Comparison of ENCODE assay signal across 8 cellular contexts in the genomic region with DNA sequence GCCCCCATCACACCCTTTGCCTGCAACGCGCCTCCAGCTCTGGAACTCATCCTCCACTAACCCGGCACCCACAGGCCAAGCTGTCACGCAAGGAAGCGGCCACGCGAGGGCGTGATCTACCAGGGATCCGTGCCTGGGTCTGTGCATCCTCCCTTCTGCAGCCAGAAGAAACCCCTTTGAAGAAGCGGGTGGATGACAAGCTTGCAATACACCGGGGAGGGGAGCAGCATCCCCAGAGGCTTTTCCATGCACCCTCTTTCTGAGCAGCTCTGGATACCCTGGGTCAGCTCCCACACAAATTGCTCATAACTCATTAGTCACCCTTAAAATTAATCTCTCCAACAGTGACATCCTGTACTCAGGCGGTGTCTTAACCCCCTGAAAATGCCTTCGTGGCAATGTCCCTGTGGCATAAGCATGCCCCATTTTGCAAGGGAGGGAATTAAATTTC. TPM values are rescaled to one million over a fixed set of nuclear protein-coding genes. Genes with fewer than 3 reads are reported as not detected.
DNase-seq lines count a peak whose midpoint lies in the region; ATAC-seq and TF ChIP-seq lines count a peak whose summit lies in the region.

No MANE protein-coding gene starts in this region.

- H4K20me1 ChIP-seq in IMR-90 (ENCODE audit: insufficient read depth, low read length) = no peaks in the 10 kb centered on the region
- no peaks in the 10 kb centered on the region for H4K20me1 ChIP-seq in SU-DHL-6 (ENCODE audit: low read depth, low read length)

- H3K4me2 ChIP-seq in IMR-90 (ENCODE audit: low read depth, low read length) = no peak overlapping the region
- H3K4me2 ChIP-seq in SU-DHL-6 (ENCODE audit: low read depth, low read length, poor library complexity, severe bottlenecking) = no peak overlapping the region

- DNase-seq in EL = peak; percentile 58
- DNase-seq in IMR-90 = peak; percentile 49
- DNase-seq in activated naive CD4-positive, alpha-beta T cell treated with anti-CD3 and anti-CD28 coated beads, Interleukin-2, amount 10 ng/mL, durations not matched to agents 7 days and 5 days = peak; percentile 89
- DNase-seq in heart right ventricle = peak; percentile 59 to 66
- no peak for DNase-seq in retinal pigment epithelial cell (ENCODE audit: low read depth)

- BruUV-seq in IMR-90 (replicated peaks; lab: Mats Ljungman, UMichigan) = no TSS peak

- no peak overlapping the region for H3K56ac ChIP-seq in IMR-90 (ENCODE audit: extremely low read depth, insufficient read depth, low read length)

- H3K9ac ChIP-seq in IMR-90 (ENCODE audit: low read depth, low read length) (no peak overlapping the region), SU-DHL-6 (ENCODE audit: low read length) (no peak overlapping the region)

- H3K27me3 Mint-ChIP-seq in activated naive CD4-positive, alpha-beta T cell treated with anti-CD3 and anti-CD28 coated beads, Interleukin-2, amount 10 ng/mL, durations not matched to agents 7 days and 5 days = peaks cover 36% of the 10 kb centered on the region

- H3K23ac ChIP-seq in IMR-90 (ENCODE audit: low read depth, low read length) = no peak overlapping the region

- intact Hi-C loops in IMR-90 (cut with micrococcal nuclease) (loop anchor here (2.0 kb wide), 1 partner anchor 208 kb away; no protein-coding TSS in a partner anchor), heart right ventricle (cut with DNase I) (loop anchor here in 7 of 10 donors (1.0 to 10.0 kb wide), 7 partner anchors 114 to 377 kb away; no protein-coding TSS in a partner anchor)

- dilution Hi-C loops in IMR-90 (cut with HindIII; ENCODE audit: low sequenced_read_pairs, unreplicated experiment) = no loop called here

- H3K9me2 ChIP-seq in SU-DHL-6 (replicated peaks; ENCODE audit: insufficient read depth, low read length) = no peaks in the 10 kb centered on the region

- H3K4me3 ChIP-seq in IMR-90 (ENCODE audit: insufficient read depth, low read depth, low read length) = no peak overlapping the region
- H3K4me3 ChIP-seq in SU-DHL-6 (ENCODE audit: insufficient read depth, low read length, poor library complexity, severe bottlenecking) = no peak overlapping the region
- no peak overlapping the region for H3K4me3 ChIP-seq in heart right ventricle
- no peak overlapping the region for H3K4me3 ChIP-seq in retinal pigment epithelial cell (ENCODE audit: low read length)

- H3K4me1 Mint-ChIP-seq in activated naive CD4-positive, alpha-beta T cell treated with anti-CD3 and anti-CD28 coated beads, Interleukin-2, amount 10 ng/mL, durations not matched to agents 7 days and 5 days = peaks cover 4% of the 10 kb centered on the region

- no peak overlapping the region for H4K8ac ChIP-seq in IMR-90 (ENCODE audit: low read depth in 2 of 2, low read length in 2 of 2)

- H3K36me3 ChIP-seq in IMR-90 (ENCODE audit: control insufficient read depth, insufficient read depth, low read length) (no peaks in the 10 kb centered on the region), SU-DHL-6 (ENCODE audit: low read length) (no peaks in the 10 kb centered on the region), heart right ventricle (no peaks in the 10 kb centered on the region)

- no peak overlapping the region for H4K5ac ChIP-seq in IMR-90 (ENCODE audit: low read depth, low read length)

- no peaks in the 10 kb centered on the region for H3K79me1 ChIP-seq in IMR-90 (ENCODE audit: low read depth in 1 of 2, low read length in 2 of 2)

- CTCF ChIA-PET in IMR-90 (lab: Yijun Ruan, JAX) = interaction anchor here (0.6 to 1.8 kb wide), 6 partner anchors 10 to 595 kb away, joined by 3 to 6 read pairs (median 4); no protein-coding TSS in a partner anchor
- CTCF ChIA-PET in activated naive CD4-positive, alpha-beta T cell treated with anti-CD3 and anti-CD28 coated beads, Interleukin-2, amount 10 ng/mL, durations not matched to agents 7 days and 5 days (lab: Charles Lee) = interaction anchor here (0.6 to 7.0 kb wide), 25 partner anchors 10 to 595 kb away, joined by 3 to 84 read pairs (median 4); a partner anchor contains a TSS

- no peak overlapping the region for H3K4ac ChIP-seq in IMR-90 (ENCODE audit: low read depth, low read length)

- no peaks in the 10 kb centered on the region for H3K9me1 ChIP-seq in IMR-90 (ENCODE audit: insufficient read depth, low read length)

- H3K27ac Mint-ChIP-seq in activated naive CD4-positive, alpha-beta T cell treated with anti-CD3 and anti-CD28 coated beads, Interleukin-2, amount 10 ng/mL, durations not matched to agents 7 days and 5 days = no peak overlapping the region

- no peak overlapping the region for H2BK120ac ChIP-seq in IMR-90 (ENCODE audit: low read depth, low read length)

- POLR2A ChIA-PET in IMR-90 (lab: Charles Lee; ENCODE audit: unreplicated experiment) = no interaction called here

- H2BK20ac ChIP-seq in IMR-90 (ENCODE audit: low read depth, low read length) = no peak overlapping the region

- 0 out of 2 replicates have a peak, but pooled peaks have one; percentile 23 for TF ChIP-seq POLR2A in IMR-90 (IDR thresholded peaks at IDR 0.05; ENCODE audit: low read depth, low read length)

- H2AK9ac ChIP-seq in IMR-90 (replicated peaks; ENCODE audit: low read depth, low read length, poor library complexity) = no peak overlapping the region

- no peaks in the 10 kb centered on the region for H3K79me2 ChIP-seq in SU-DHL-6 (ENCODE audit: insufficient read depth, low read length)

- no peaks in the 10 kb centered on the region for H3K36me3 Mint-ChIP-seq in activated naive CD4-positive, alpha-beta T cell treated with anti-CD3 and anti-CD28 coated beads, Interleukin-2, amount 10 ng/mL, durations not matched to agents 7 days and 5 days

- no peak overlapping the region for H3K14ac ChIP-seq in IMR-90 (replicated peaks; ENCODE audit: low read depth, low read length)

- TF ChIP-seq CTCF in IMR-90 (conservative IDR thresholded peaks at IDR 0.05; ENCODE audit: low read depth, low read length) (peak; percentile 64), SU-DHL-6 (IDR thresholded peaks at IDR 0.05; ENCODE audit: insufficient read depth, low read length, poor library complexity, severe bottlenecking) (peak; percentile 44), heart right ventricle (IDR thresholded peaks at IDR 0.05) (peak; percentile 34 to 74 (median 65)), retinal pigment epithelial cell (conservative IDR thresholded peaks at IDR 0.05; ENCODE audit: low read depth, low read length) (peak; percentile 74)

- H3K4me1 ChIP-seq in IMR-90 (ENCODE audit: control insufficient read depth, insufficient read depth, low read length) = no peaks in the 10 kb centered on the region
- no peaks in the 10 kb centered on the region for H3K4me1 ChIP-seq in heart right ventricle

- TF ChIP-seq RAD21 in IMR-90 (IDR thresholded peaks at IDR 0.05; ENCODE audit: low read length) = peak; percentile 83

- no peak overlapping the region for H4K91ac ChIP-seq in IMR-90 (ENCODE audit: insufficient read depth, low read depth, low read length)

- in situ Hi-C loops in IMR-90 (cut with MboI; ENCODE audit: low sequenced_read_pairs) = loop anchor here (25.0 kb wide), 2 partner anchors 202 to 602 kb away; a partner anchor contains a TSS

- no peaks in the 10 kb centered on the region for H3F3A ChIP-seq in SU-DHL-6 (ENCODE audit: insufficient read depth)

- no peaks in the 10 kb centered on the region for H3K9me3 Mint-ChIP-seq in activated naive CD4-positive, alpha-beta T cell treated with anti-CD3 and anti-CD28 coated beads, Interleukin-2, amount 10 ng/mL, durations not matched to agents 7 days and 5 days

- no peak overlapping the region for H3K4me3 Mint-ChIP-seq in activated naive CD4-positive, alpha-beta T cell treated with anti-CD3 and anti-CD28 coated beads, Interleukin-2, amount 10 ng/mL, durations not matched to agents 7 days and 5 days

- no peak overlapping the region for H2BK5ac ChIP-seq in IMR-90 (ENCODE audit: low read depth, low read length, poor library complexity, severe bottlenecking)

- ATAC-seq in IMR-90 (ENCODE audit: low read depth) = peak; percentile 93
- ATAC-seq in heart right ventricle = peak; percentile 61 to 85 (median 74)
- ATAC-seq in GM19351 (IDR thresholded peaks at IDR 0.05; ENCODE audit: unreplicated experiment) = no peak
- ATAC-seq in GM21528 (IDR thresholded peaks at IDR 0.05; ENCODE audit: low FRiP score, unreplicated experiment) = no peak

- H2AK5ac ChIP-seq in IMR-90 (ENCODE audit: low read depth, low read length) = no peak overlapping the region

- H3K27me3 ChIP-seq in IMR-90 (ENCODE audit: control insufficient read depth, insufficient read depth, low read length) (peaks cover 20% of the 10 kb centered on the region), SU-DHL-6 (ENCODE audit: low read length) (no peaks in the 10 kb centered on the region), heart right ventricle (no peaks in the 10 kb centered on the region)

- no peak overlapping the region for H2BK15ac ChIP-seq in IMR-90 (ENCODE audit: low read depth, low read length)

- 30% methylated on average over 3 of the region's 13 CpGs; no CpG with 5 or more reads in 1 of the 2 experiments for WGBS in IMR-90 (ENCODE audit: extremely low coverage in 2 of 2, insufficient read length in 1 of 2), 2 experiments
- WGBS in heart right ventricle, 2 donors = 15 to 18% methylated on average over 13 of the region's 13 CpGs

- H3K9me3 ChIP-seq in IMR-90 (ENCODE audit: control insufficient read depth, insufficient read depth, low read length) = no peaks in the 10 kb centered on the region
- no peaks in the 10 kb centered on the region for H3K9me3 ChIP-seq in SU-DHL-6 (ENCODE audit: insufficient read depth, low read length)
- no peaks in the 10 kb centered on the region for H3K9me3 ChIP-seq in heart right ventricle

- H3K27ac ChIP-seq in IMR-90 (ENCODE audit: insufficient read depth, low read length) = no peak overlapping the region
- H3K27ac ChIP-seq in SU-DHL-6 (ENCODE audit: low read depth, low read length) = no peak overlapping the region
- H3K27ac ChIP-seq in heart right ventricle = no peak overlapping the region

- no peak overlapping the region for H3K18ac ChIP-seq in IMR-90 (ENCODE audit: low read depth, low read length)

- H2AFZ ChIP-seq in IMR-90 (replicated peaks; ENCODE audit: low read length, poor library complexity) = peak overlapping the region; percentile 7
- no peak overlapping the region for H2AFZ ChIP-seq in SU-DHL-6 (ENCODE audit: low read depth, low read length, severe bottlenecking)

TF ChIP-seq in IMR-90, 13 proteins besides CTCF, POLR2A, EP300 and RAD21 (continues in another document):
- TF ChIP-seq, protein P1, sequence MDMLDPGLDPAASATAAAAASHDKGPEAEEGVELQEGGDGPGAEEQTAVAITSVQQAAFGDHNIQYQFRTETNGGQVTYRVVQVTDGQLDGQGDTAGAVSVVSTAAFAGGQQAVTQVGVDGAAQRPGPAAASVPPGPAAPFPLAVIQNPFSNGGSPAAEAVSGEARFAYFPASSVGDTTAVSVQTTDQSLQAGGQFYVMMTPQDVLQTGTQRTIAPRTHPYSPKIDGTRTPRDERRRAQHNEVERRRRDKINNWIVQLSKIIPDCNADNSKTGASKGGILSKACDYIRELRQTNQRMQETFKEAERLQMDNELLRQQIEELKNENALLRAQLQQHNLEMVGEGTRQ (IDR thresholded peaks at IDR 0.05; ENCODE audit: low read depth, low read length) = no peak

RNA-seq across cellular contexts. Expression of a gene that starts 47.6 kb away (rescaled TPM):
- 9.5 and 22.8 TPM in 2 replicates for total RNA-seq in IMR-90 (2012; rRNA removed)
- polyA plus RNA-seq in IMR-90 (2012; rRNA removed) = 23.3 and 26.4 TPM in 2 replicates
- polyA plus RNA-seq in IMR-90 (2012; cell fraction: cytosol; rRNA removed) = 3.6 and 8.7 TPM in 2 replicates
- 0.48 and 4.9 TPM in 2 replicates for polyA plus RNA-seq in IMR-90 (2012; cell fraction: nucleus; rRNA removed; ENCODE audit: low replicate concordance)
- 10 to 100 TPM; 17.0 to 30.0 (median 23.4) TPM for total RNA-seq in heart right ventricle
- polyA plus RNA-seq in heart right ventricle = 10 to 100 TPM; 23.3 to 24.1 TPM

Comparison
In these comparisons a context has a peak if more than half of its experiments do, and no peak if none do; other contexts are left out.
1. ATAC-seq: peak in IMR-90 (single experiment) and heart right ventricle (8 of 8); none in GM19351 (single experiment) and GM21528 (single experiment).
2. Peak in every context shown above with its lines, with median percentiles within 50 percentile points of each other: CTCF ChIP-seq.